ENCODE assay signal across 20 cellular contexts in the genomic region with DNA sequence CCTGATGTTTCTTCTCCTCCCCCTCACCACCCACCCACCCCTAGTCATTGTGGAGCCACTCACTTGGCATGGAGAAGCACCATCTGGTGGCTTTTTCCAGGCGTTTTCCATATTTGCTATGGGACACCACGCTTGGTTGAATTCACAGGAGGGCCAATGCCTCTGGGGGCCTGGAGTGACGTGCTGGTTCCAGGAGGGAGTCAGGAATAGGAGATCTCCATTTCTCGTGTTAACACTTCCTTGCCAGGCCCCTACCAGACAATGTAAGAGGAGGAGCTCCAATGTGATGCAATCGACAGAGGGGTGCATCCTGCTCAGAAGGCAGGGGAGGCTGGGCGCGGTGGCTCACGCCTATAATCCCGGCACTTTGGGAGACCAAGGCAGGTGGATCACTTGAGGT. TPM values are rescaled to one million over a fixed set of nuclear protein-coding genes. Genes with fewer than 3 reads are reported as not detected.
DNase-seq lines count a peak whose midpoint lies in the region; ATAC-seq and TF ChIP-seq lines count a peak whose summit lies in the region.
"Had no signal": no experiment of that assay in that cellular context is flagged by ENCODE, and none has a peak within 500 bp of the region (broad histone marks: within the 10 kb centered on the region; RNA-seq: fewer than 3 reads in every experiment).

No MANE protein-coding gene starts in this region.

- H3K4me1 ChIP-seq in endodermal cell (ENCODE audit: control insufficient read depth, insufficient read depth, low read length): peaks cover 19% of the 10 kb centered on the region
- H3K4me1 ChIP-seq: SJSA1 had no signal

- H3K4me3 Mint-ChIP-seq in endodermal cell (no peak overlapping the region), osteocyte (ENCODE audit: unreplicated experiment) (no peak overlapping the region)
- no peak overlapping the region for H3K4me3 Mint-ChIP-seq in natural killer cell treated with Interleukin-12 subunit alpha and Interleukin-12 subunit beta and Interleukin-15 and Interleukin-18, amount 100 ng/mL, for 72 hours
- H3K4me3 Mint-ChIP-seq: activated T-helper 17 cell treated with anti-CD3 and anti-CD28 coated beads, Interleukin-2, amount 50 U/mL, for 72 hours; nephron progenitor cell had no signal

- no peak overlapping the region for H3K27ac ChIP-seq in endodermal cell (ENCODE audit: low read depth, low read length)
- H3K27ac ChIP-seq: gastroesophageal sphincter, SJSA1, suprapubic skin had no signal

- H3K27me3 Mint-ChIP-seq in endodermal cell (ENCODE audit: insufficient read depth) (peaks cover 3% of the 10 kb centered on the region), osteocyte (ENCODE audit: unreplicated experiment) (no peaks in the 10 kb centered on the region)
- no peaks in the 10 kb centered on the region for H3K27me3 Mint-ChIP-seq in natural killer cell treated with Interleukin-12 subunit alpha and Interleukin-12 subunit beta and Interleukin-15 and Interleukin-18, amount 100 ng/mL, for 72 hours
- H3K27me3 Mint-ChIP-seq: activated T-helper 17 cell treated with anti-CD3 and anti-CD28 coated beads, Interleukin-2, amount 50 U/mL, for 72 hours had no signal

- TF ChIP-seq CTCF in endodermal cell (conservative IDR thresholded peaks at IDR 0.05) (no peak), osteocyte (IDR thresholded peaks at IDR 0.05) (no peak)

- H3K4me1 Mint-ChIP-seq in endodermal cell (peaks cover 30% of the 10 kb centered on the region), osteocyte (ENCODE audit: unreplicated experiment) (peaks cover 5% of the 10 kb centered on the region)
- peaks cover 0 to 7% of the 10 kb centered on the region in 2 donors for H3K4me1 Mint-ChIP-seq in natural killer cell treated with Interleukin-12 subunit alpha and Interleukin-12 subunit beta and Interleukin-15 and Interleukin-18, amount 100 ng/mL, for 72 hours (ENCODE audit: low read depth in 2 of 2)
- H3K4me1 Mint-ChIP-seq: activated T-helper 17 cell treated with anti-CD3 and anti-CD28 coated beads, Interleukin-2, amount 50 U/mL, for 72 hours had no signal

- no peak overlapping the region for H3K9ac ChIP-seq in endodermal cell (ENCODE audit: extremely low read depth, low read length, poor library complexity, severe bottlenecking)

- H3K27ac Mint-ChIP-seq in endodermal cell (no peak overlapping the region), osteocyte (ENCODE audit: unreplicated experiment) (no peak overlapping the region)
- H3K27ac Mint-ChIP-seq in natural killer cell treated with Interleukin-12 subunit alpha and Interleukin-12 subunit beta and Interleukin-15 and Interleukin-18, amount 100 ng/mL, for 72 hours: no peak overlapping the region
- H3K27ac Mint-ChIP-seq: activated T-helper 17 cell treated with anti-CD3 and anti-CD28 coated beads, Interleukin-2, amount 50 U/mL, for 72 hours had no signal

- no peak overlapping the region for H3K4me3 ChIP-seq in endodermal cell (ENCODE audit: low read length)
- H3K4me3 ChIP-seq: dorsolateral prefrontal cortex, gastroesophageal sphincter, GM12878, SJSA1, suprapubic skin had no signal

- no peaks in the 10 kb centered on the region for H3K9me3 ChIP-seq in endodermal cell (ENCODE audit: control insufficient read depth, low read length)
- H3K9me3 ChIP-seq: gastroesophageal sphincter, SJSA1, suprapubic skin had no signal

- no peaks in the 10 kb centered on the region for H3K36me3 Mint-ChIP-seq in endodermal cell (ENCODE audit: low read depth)
- H3K36me3 Mint-ChIP-seq in osteocyte (ENCODE audit: unreplicated experiment): no peaks in the 10 kb centered on the region
- no peaks in the 10 kb centered on the region for H3K36me3 Mint-ChIP-seq in natural killer cell treated with Interleukin-12 subunit alpha and Interleukin-12 subunit beta and Interleukin-15 and Interleukin-18, amount 100 ng/mL, for 72 hours

- no peaks in the 10 kb centered on the region for H3K36me3 ChIP-seq in endodermal cell (ENCODE audit: control insufficient read depth, insufficient read depth, low read length)
- H3K36me3 ChIP-seq: gastroesophageal sphincter, SJSA1, suprapubic skin had no signal

- no peaks in the 10 kb centered on the region for H3K9me3 Mint-ChIP-seq in endodermal cell
- no peaks in the 10 kb centered on the region for H3K9me3 Mint-ChIP-seq in osteocyte (ENCODE audit: unreplicated experiment)
- H3K9me3 Mint-ChIP-seq in natural killer cell treated with Interleukin-12 subunit alpha and Interleukin-12 subunit beta and Interleukin-15 and Interleukin-18, amount 100 ng/mL, for 72 hours: no peaks in the 10 kb centered on the region
- H3K9me3 Mint-ChIP-seq: activated T-helper 17 cell treated with anti-CD3 and anti-CD28 coated beads, Interleukin-2, amount 50 U/mL, for 72 hours; nephron progenitor cell had no signal

- 92 to 94% methylated on average over 8 to 9 of the region's 9 CpGs for WGBS in endodermal cell (ENCODE audit: insufficient coverage in 1 of 2, insufficient read length in 1 of 2), 2 experiments

- no peaks in the 10 kb centered on the region for H3K27me3 ChIP-seq in endodermal cell (ENCODE audit: control insufficient read depth, insufficient read depth, low read length, poor library complexity, severe bottlenecking)
- H3K27me3 ChIP-seq: dorsolateral prefrontal cortex, gastroesophageal sphincter, SJSA1, suprapubic skin had no signal

- ATAC-seq in natural killer cell treated with Interleukin-12 subunit alpha and Interleukin-12 subunit beta and Interleukin-15 and Interleukin-18, amount 100 ng/mL, for 72 hours: no peak
- ATAC-seq: activated T-helper 17 cell treated with anti-CD3 and anti-CD28 coated beads, Interleukin-2, amount 50 U/mL, for 72 hours; gastroesophageal sphincter had no signal

- peak; percentile 95 for DNase-seq in DMS 273 (lab: John Stamatoyannopoulos, UW; ENCODE audit: unreplicated experiment)
- peak; percentile 96 for DNase-seq in NCI-H1694 (lab: John Stamatoyannopoulos, UW)
- DNase-seq in NCI-H524 (lab: John Stamatoyannopoulos, UW): peak; percentile 89 to 93
- DNase-seq in endodermal cell: peak; percentile 58
- no peak for DNase-seq in osteocyte (ENCODE audit: extremely low spot score, unreplicated experiment)
- no peak for DNase-seq in activated CD4-positive, alpha-beta T cell treated with anti-CD3 and anti-CD28 coated beads for 48 hours
- DNase-seq in natural killer cell treated with Interleukin-12 subunit alpha and Interleukin-12 subunit beta and Interleukin-15 and Interleukin-18, amount 100 ng/mL, for 72 hours (ENCODE audit: low spot score): no peak
- no peak for DNase-seq in SK-N-DZ (ENCODE audit: low spot score)
- DNase-seq: activated CD4-positive, alpha-beta T cell treated with anti-CD3 and anti-CD28 coated beads for 1 hour; COR-L47; GF-D8; nephron progenitor cell; T-helper 9 cell had no signal

RNA-seq across cellular contexts. Expression of a gene that starts 21.6 kb away (rescaled TPM):
- total RNA-seq in endodermal cell: 10 to 100 TPM; 25.1 to 26.5 TPM
- polyA plus RNA-seq in endodermal cell (2013, experiment 1 of 2): 7.3 TPM
- 8.3 TPM for polyA plus RNA-seq in endodermal cell (2013, experiment 2 of 2)
- not detected in 2 replicates for total RNA-seq in osteocyte
- 10 to 100 TPM; 80.5 to 96.9 TPM for total RNA-seq in natural killer cell treated with Interleukin-12 subunit alpha and Interleukin-12 subunit beta and Interleukin-15 and Interleukin-18, amount 100 ng/mL, for 72 hours
- 177 and 188 TPM in 2 replicates for polyA plus RNA-seq in SK-N-DZ (2014; cell fraction: cytosol; rRNA removed)
- 139 and 144 TPM in 2 replicates for polyA plus RNA-seq in SK-N-DZ (2014; cell fraction: nucleus; rRNA removed)
- total RNA-seq: bronchial epithelial cell, SJSA1 had no signal

Comparison
In these comparisons a context has a peak if more than half of its experiments do, and no peak if none do; other contexts are left out.
1. DNase-seq: peak in DMS 273 (single experiment), NCI-H1694 (single experiment), NCI-H524 (2 of 2) and endodermal cell (single experiment); none in osteocyte (single experiment), activated CD4-positive, alpha-beta T cell treated with anti-CD3 and anti-CD28 coated beads for 48 hours (single experiment), natural killer cell treated with Interleukin-12 subunit alpha and Interleukin-12 subunit beta and Interleukin-15 and Interleukin-18, amount 100 ng/mL, for 72 hours (single experiment) and SK-N-DZ (single experiment).
2. RNA of a gene that starts 21.6 kb away (total RNA-seq): 80.5 to 96.9 TPM in natural killer cell treated with Interleukin-12 subunit alpha and Interleukin-12 subunit beta and Interleukin-15 and Interleukin-18, amount 100 ng/mL, for 72 hours and 25.1 to 26.5 TPM in endodermal cell; not detected in osteocyte; every median in the first group is over 10 times any median in the second.